Comparison of ENCODE assay signal across 19 cellular contexts in genomic region chr21:14581902-14582457, GRCh38. TPM values are rescaled to one million over a fixed set of nuclear protein-coding genes. Genes with fewer than 3 reads are reported as not detected.
DNase-seq lines count a peak whose midpoint lies in the region; ATAC-seq and TF ChIP-seq lines count a peak whose summit lies in the region.
"Had no signal": no experiment of that assay in that cellular context is flagged by ENCODE, and none has a peak within 500 bp of the region (broad histone marks: within the 10 kb centered on the region; RNA-seq: fewer than 3 reads in every experiment).

No MANE protein-coding gene starts in this region.

- ATAC-seq in activated CD4-positive, alpha-beta T cell treated with anti-CD3 and anti-CD28 coated beads for 36 hours, result peak; percentile 68
- ATAC-seq in activated T-cell treated with anti-CD3 and anti-CD28 coated beads, Interleukin-2, amount 50 U/mL, for 72 hours (replicated peaks in 1 of 2), result peak; percentile 86 to 92
- ATAC-seq in body of pancreas (no peak), GM18498 (IDR thresholded peaks at IDR 0.05; ENCODE audit: unreplicated experiment) (no peak)
- ATAC-seq: esophagus mucosa had no signal

- H3K36me3 ChIP-seq in mesenchymal stem cell (ENCODE audit: control insufficient read depth in 1 of 2, insufficient read depth in 2 of 2, low read depth in 1 of 2, low read length in 2 of 2), result no peaks in the 10 kb centered on the region
- H3K36me3 ChIP-seq in body of pancreas (replicated peaks in 1 of 2; ENCODE audit: insufficient read depth in 1 of 2, low read depth in 2 of 2), result no peaks in the 10 kb centered on the region
- no peaks in the 10 kb centered on the region for H3K36me3 ChIP-seq in prostate gland
- H3K36me3 ChIP-seq: right atrium auricular region, SJSA1, thoracic aorta had no signal

- H3K27ac Mint-ChIP-seq in activated CD4-positive, alpha-beta T cell treated with anti-CD3 and anti-CD28 coated beads for 36 hours, result no peak overlapping the region
- H3K27ac Mint-ChIP-seq in activated T-cell treated with anti-CD3 and anti-CD28 coated beads, Interleukin-2, amount 50 U/mL, for 72 hours, result no peak overlapping the region
- H3K27ac Mint-ChIP-seq: CD14-positive monocyte had no signal

- DNase-seq in activated CD4-positive, alpha-beta T cell treated with anti-CD3 and anti-CD28 coated beads for 36 hours, result no peak
- no peak for DNase-seq in activated CD4-positive, alpha-beta T cell treated with anti-CD3 and anti-CD28 coated beads, Interleukin-2, amount 50 U/mL, for 1 hour
- DNase-seq in M059J (ENCODE audit: low read depth), result peak; percentile 2
- DNase-seq in activated T-cell treated with anti-CD3 and anti-CD28 coated beads, Interleukin-2, amount 50 U/mL, for 72 hours, result no peak
- peak; percentile 13 for DNase-seq in mesenchymal stem cell
- DNase-seq in body of pancreas, result no peak
- no peak for DNase-seq in prostate gland (ENCODE audit: low spot score)
- DNase-seq: EL, glutamatergic neuron, GM23248, Kasumi-1, NCI-H146 had no signal

- POLR2A ChIA-PET in activated CD4-positive, alpha-beta T cell treated with anti-CD3 and anti-CD28 coated beads for 36 hours (lab: Charles Lee), result interaction anchor here (0.6 kb wide), 1 partner anchor 9 kb away, joined by 3 read pairs; no protein-coding TSS in a partner anchor

- no peak for TF ChIP-seq CTCF in body of pancreas (IDR thresholded peaks at IDR 0.05)
- no peak for TF ChIP-seq CTCF in prostate gland (IDR thresholded peaks at IDR 0.05)

- WGBS in mesenchymal stem cell, result 61% methylated on average over 5 of the region's 6 CpGs
- whole genome bisulfite sequencing in body of pancreas, 2 donors, result 56 to 67% methylated on average over 6 of the region's 6 CpGs
- 85% methylated on average over 6 of the region's 6 CpGs for WGBS in prostate gland

- no peak overlapping the region for H4K91ac ChIP-seq in mesenchymal stem cell (ENCODE audit: low read length)

- no peak overlapping the region for H2AFZ ChIP-seq in mesenchymal stem cell (ENCODE audit: low read depth, low read length)
- H2AFZ ChIP-seq: GM23248 had no signal

- CTCF ChIA-PET in activated CD4-positive, alpha-beta T cell treated with anti-CD3 and anti-CD28 coated beads for 36 hours (lab: Charles Lee), result no interaction called here

- no peaks in the 10 kb centered on the region for H3K36me3 Mint-ChIP-seq in activated CD4-positive, alpha-beta T cell treated with anti-CD3 and anti-CD28 coated beads for 36 hours (ENCODE audit: low read depth)
- no peaks in the 10 kb centered on the region for H3K36me3 Mint-ChIP-seq in activated T-cell treated with anti-CD3 and anti-CD28 coated beads, Interleukin-2, amount 50 U/mL, for 72 hours (ENCODE audit: insufficient read depth in 2 of 2)
- H3K36me3 Mint-ChIP-seq: CD14-positive monocyte had no signal

- H2BK5ac ChIP-seq in mesenchymal stem cell (ENCODE audit: low read depth, low read length, poor library complexity, severe bottlenecking), result no peak overlapping the region

- H2BK12ac ChIP-seq in mesenchymal stem cell (ENCODE audit: low read length in 2 of 2), result no peak overlapping the region

- no peak overlapping the region for H3K23ac ChIP-seq in mesenchymal stem cell (ENCODE audit: low read length in 2 of 2)

- H3K27me3 Mint-ChIP-seq in activated CD4-positive, alpha-beta T cell treated with anti-CD3 and anti-CD28 coated beads for 36 hours, result no peaks in the 10 kb centered on the region
- H3K27me3 Mint-ChIP-seq in activated T-cell treated with anti-CD3 and anti-CD28 coated beads, Interleukin-2, amount 50 U/mL, for 72 hours (ENCODE audit: low read depth), result peaks cover 6% of the 10 kb centered on the region

- H3K9ac ChIP-seq in mesenchymal stem cell (ENCODE audit: low read length), result no peak overlapping the region
- H3K9ac ChIP-seq: GM23248 had no signal

- H3K79me1 ChIP-seq in mesenchymal stem cell (replicated peaks; ENCODE audit: low read length, poor library complexity, severe bottlenecking), result no peaks in the 10 kb centered on the region

- H2BK15ac ChIP-seq in mesenchymal stem cell (ENCODE audit: low read depth, poor library complexity, severe bottlenecking), result no peak overlapping the region

- no peaks in the 10 kb centered on the region for H3K9me3 Mint-ChIP-seq in activated CD4-positive, alpha-beta T cell treated with anti-CD3 and anti-CD28 coated beads for 36 hours (ENCODE audit: low read depth)
- H3K9me3 Mint-ChIP-seq in activated T-cell treated with anti-CD3 and anti-CD28 coated beads, Interleukin-2, amount 50 U/mL, for 72 hours, result no peaks in the 10 kb centered on the region
- H3K9me3 Mint-ChIP-seq: CD14-positive monocyte had no signal

- no peak overlapping the region for H3K18ac ChIP-seq in mesenchymal stem cell (ENCODE audit: low read depth in 1 of 2, low read length in 2 of 2)

- H3K4me3 ChIP-seq in mesenchymal stem cell (ENCODE audit: insufficient read depth in 1 of 2, low read depth in 1 of 2, low read length in 2 of 2) (no peak overlapping the region), body of pancreas (no peak overlapping the region), prostate gland (no peak overlapping the region)
- H3K4me3 ChIP-seq: GM23248, right atrium auricular region, SJSA1, thoracic aorta had no signal

- H4K8ac ChIP-seq in mesenchymal stem cell (ENCODE audit: low read length), result no peak overlapping the region

- H3K4me1 ChIP-seq in mesenchymal stem cell (ENCODE audit: control insufficient read depth, insufficient read depth, low read depth, low read length), result no peaks in the 10 kb centered on the region
- H3K4me1 ChIP-seq in body of pancreas, result no peaks in the 10 kb centered on the region
- H3K4me1 ChIP-seq in prostate gland (replicated peaks), result no peaks in the 10 kb centered on the region
- H3K4me1 ChIP-seq: right atrium auricular region, SJSA1 had no signal

- peak overlapping the region; percentile 5 for H3K4me3 Mint-ChIP-seq in activated CD4-positive, alpha-beta T cell treated with anti-CD3 and anti-CD28 coated beads for 36 hours
- peak overlapping the region; percentile 16 to 51 for H3K4me3 Mint-ChIP-seq in activated T-cell treated with anti-CD3 and anti-CD28 coated beads, Interleukin-2, amount 50 U/mL, for 72 hours
- H3K4me3 Mint-ChIP-seq: CD14-positive monocyte had no signal

- no peak overlapping the region for H3K14ac ChIP-seq in mesenchymal stem cell (ENCODE audit: low read length in 2 of 2)

- no peak overlapping the region for H2AK5ac ChIP-seq in mesenchymal stem cell (ENCODE audit: low read length, severe bottlenecking)

- no peaks in the 10 kb centered on the region for H3K27me3 ChIP-seq in mesenchymal stem cell (ENCODE audit: control insufficient read depth in 1 of 2, insufficient read depth in 1 of 2, low read length in 2 of 2)
- no peaks in the 10 kb centered on the region for H3K27me3 ChIP-seq in body of pancreas
- no peaks in the 10 kb centered on the region for H3K27me3 ChIP-seq in prostate gland (replicated peaks; ENCODE audit: insufficient read depth)
- H3K27me3 ChIP-seq: right atrium auricular region, SJSA1 had no signal

- H3K4ac ChIP-seq in mesenchymal stem cell (ENCODE audit: low read depth in 1 of 2, low read length in 2 of 2), result no peak overlapping the region

- H2BK120ac ChIP-seq in mesenchymal stem cell (ENCODE audit: low read depth, low read length), result no peak overlapping the region

- intact Hi-C loops in activated CD4-positive, alpha-beta T cell treated with anti-CD3 and anti-CD28 coated beads for 36 hours (cut with DNase I, micrococcal nuclease), result loop anchor here (2.0 to 5.0 kb wide), 2 partner anchors 33 to 35 kb away; partner anchors contain the start of gene SAMSN1 (in 1 of the 2)
- intact Hi-C loops in body of pancreas (cut with DNase I), result no loop called here
- intact Hi-C loops in prostate gland (cut with DNase I), result no loop called here

- no peak overlapping the region for H3K4me2 ChIP-seq in mesenchymal stem cell (ENCODE audit: low read length, poor library complexity, severe bottlenecking)

- H3K9me3 ChIP-seq in mesenchymal stem cell (ENCODE audit: control insufficient read depth, low read length), result no peaks in the 10 kb centered on the region
- H3K9me3 ChIP-seq in body of pancreas, result no peaks in the 10 kb centered on the region
- H3K9me3 ChIP-seq in prostate gland, result no peaks in the 10 kb centered on the region
- H3K9me3 ChIP-seq: right atrium auricular region, SJSA1, thoracic aorta had no signal

- TF ChIP-seq POLR2A in body of pancreas (IDR thresholded peaks at IDR 0.05) (no peak), prostate gland (IDR thresholded peaks at IDR 0.05) (no peak)

- H3K27ac ChIP-seq in mesenchymal stem cell (ENCODE audit: low read length, poor library complexity, severe bottlenecking), result no peak overlapping the region
- H3K27ac ChIP-seq in body of pancreas, result no peak overlapping the region
- H3K27ac ChIP-seq in prostate gland, result no peak overlapping the region
- H3K27ac ChIP-seq: GM23248, right atrium auricular region, SJSA1, thoracic aorta had no signal

- peaks cover 16% of the 10 kb centered on the region for H3K4me1 Mint-ChIP-seq in activated CD4-positive, alpha-beta T cell treated with anti-CD3 and anti-CD28 coated beads for 36 hours
- peaks cover 22% of the 10 kb centered on the region for H3K4me1 Mint-ChIP-seq in activated T-cell treated with anti-CD3 and anti-CD28 coated beads, Interleukin-2, amount 50 U/mL, for 72 hours (ENCODE audit: low read depth)

RNA-seq across cellular contexts. Expression of gene SAMSN1, which starts 35.9 kb away (rescaled TPM):
- 10 to 100 TPM; 39.8 to 43.5 TPM for total RNA-seq in activated CD4-positive, alpha-beta T cell treated with anti-CD3 and anti-CD28 coated beads for 36 hours
- total RNA-seq in M059J (2014; rRNA removed; shearing (Covaris generic)), result 0.32 TPM in 1 of 2 replicates, not detected in the other
- 10 to 100 TPM; 65.4 to 69.1 TPM for total RNA-seq in activated T-cell treated with anti-CD3 and anti-CD28 coated beads, Interleukin-2, amount 50 U/mL, for 72 hours
- 0.25 TPM for polyA plus RNA-seq in mesenchymal stem cell (2013, experiment 1 of 2)
- polyA plus RNA-seq in mesenchymal stem cell (2013, experiment 2 of 2), result 0.18 TPM
- total RNA-seq in body of pancreas (1 to 10 TPM; 1.8 to 4.6 TPM), prostate gland (1 to 10 TPM; 1.1 TPM)
- total RNA-seq: A172, GM23248, SJSA1 had no signal
- polyA plus RNA-seq: GM23248 had no signal

Comparison
In these comparisons a context has a peak if more than half of its experiments do, and no peak if none do; other contexts are left out.
1. ATAC-seq: peak in activated CD4-positive, alpha-beta T cell treated with anti-CD3 and anti-CD28 coated beads for 36 hours (single experiment) and activated T-cell treated with anti-CD3 and anti-CD28 coated beads, Interleukin-2, amount 50 U/mL, for 72 hours (2 of 2); none in body of pancreas (single experiment) and GM18498 (single experiment).
2. DNase-seq: peak in M059J (single experiment) and mesenchymal stem cell (single experiment); none in activated CD4-positive, alpha-beta T cell treated with anti-CD3 and anti-CD28 coated beads for 36 hours (single experiment), activated CD4-positive, alpha-beta T cell treated with anti-CD3 and anti-CD28 coated beads, Interleukin-2, amount 50 U/mL, for 1 hour (single experiment), activated T-cell treated with anti-CD3 and anti-CD28 coated beads, Interleukin-2, amount 50 U/mL, for 72 hours (0 of 2), body of pancreas (0 of 4) and prostate gland (single experiment).
3. RNA of gene SAMSN1, which starts 35.9 kb away (total RNA-seq): 65.4 to 69.1 TPM in activated T-cell treated with anti-CD3 and anti-CD28 coated beads, Interleukin-2, amount 50 U/mL, for 72 hours and 39.8 to 43.5 TPM in activated CD4-positive, alpha-beta T cell treated with anti-CD3 and anti-CD28 coated beads for 36 hours; 1.8 to 4.6 TPM in body of pancreas, 1.1 TPM in prostate gland and 0.32 TPM in M059J; every median in the first group is over 4 times any median in the second.
4. intact Hi-C loops: an anchor here in activated CD4-positive, alpha-beta T cell treated with anti-CD3 and anti-CD28 coated beads for 36 hours (2.0 to 5.0 kb wide); none called in body of pancreas and prostate gland.